ENCODE assay signal across 8 cellular contexts in the genomic region with DNA sequence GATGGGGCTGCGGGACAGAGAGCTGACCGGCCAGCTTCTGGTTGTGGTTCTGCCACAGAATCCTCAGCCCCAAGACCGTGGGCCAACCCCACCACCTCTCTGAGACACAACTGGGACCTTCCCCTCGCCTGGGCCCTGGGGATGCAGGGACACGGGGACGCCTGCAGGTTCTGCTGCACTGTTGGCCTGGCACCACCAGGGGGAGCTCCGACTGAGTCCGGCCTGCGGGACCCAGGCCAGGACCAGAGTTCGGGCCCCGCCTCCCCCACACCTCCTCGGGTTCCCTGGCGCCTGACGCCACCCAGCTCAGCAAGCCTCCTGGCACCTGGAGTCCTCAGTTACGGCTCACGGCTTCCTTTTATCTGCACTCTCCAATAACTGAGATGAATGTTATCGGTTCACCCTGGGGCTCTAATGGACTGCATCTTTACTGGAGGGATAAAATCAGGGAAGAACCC. TPM values are rescaled to one million over a fixed set of nuclear protein-coding genes. Genes with fewer than 3 reads are reported as not detected.
DNase-seq lines count a peak whose midpoint lies in the region; TF ChIP-seq lines count a peak whose summit lies in the region.

No MANE protein-coding gene starts in this region.

- intact Hi-C loops in mammary epithelial cell (cut with micrococcal nuclease): loop anchor here (1.0 to 5.0 kb wide), 4 partner anchors 27 to 354 kb away; partner anchors contain the start of gene TBC1D16

- H3K36me3 ChIP-seq in mammary epithelial cell (ENCODE audit: insufficient read depth, low read length): no peaks in the 10 kb centered on the region

- H3K79me2 ChIP-seq in mammary epithelial cell (ENCODE audit: insufficient read depth, low read length): no peaks in the 10 kb centered on the region

- WGBS in mammary epithelial cell (ENCODE audit: low coverage, missing lambda C conversion rate): 17% methylated on average over 8 of the region's 17 CpGs

- BruUV-seq in mammary epithelial cell (replicated peaks; lab: Mats Ljungman, UMichigan): no TSS peak

- CTCF ChIA-PET in AG04449 (lab: Yijun Ruan, JAX) (interaction anchor here (0.6 to 8.5 kb wide), 46 partner anchors 9 to 268 kb away, joined by 3 to 212 read pairs (median 4); partner anchors contain the start of gene GAA), mammary epithelial cell (lab: Charles Lee; ENCODE audit: low non-redundant PET) (interaction anchor here (0.5 to 0.7 kb wide), 5 partner anchors 9 to 262 kb away, joined by 3 to 6 read pairs (median 3); no protein-coding TSS in a partner anchor)

- dilution Hi-C loops in mammary epithelial cell (cut with HindIII; ENCODE audit: low sequenced_read_pairs): no loop called here

- H3K27me3 ChIP-seq in mammary epithelial cell (ENCODE audit: insufficient read depth, low read length): no peaks in the 10 kb centered on the region

- in situ Hi-C loops in mammary epithelial cell (cut with MboI; ENCODE audit: low sequenced_read_pairs in 2 of 2): no loop called here

- POLR2A ChIA-PET in AG04449 (lab: Yijun Ruan, JAX): interaction anchor here (1.0 kb wide), 1 partner anchor 170 kb away, joined by 3 read pairs; no protein-coding TSS in a partner anchor

- H3K27ac ChIP-seq in mammary epithelial cell (ENCODE audit: insufficient read depth, low read depth, low read length): no peak overlapping the region

- TF ChIP-seq CTCF in AG04449 (IDR thresholded peaks at IDR 0.05; ENCODE audit: insufficient read depth, low read length, missing control alignments) (peak; percentile 99), GM20000 (IDR thresholded peaks at IDR 0.05; ENCODE audit: extremely low read depth, missing control alignments) (peak; percentile 95), mammary epithelial cell (conservative IDR thresholded peaks at IDR 0.05 in 1 of 2, IDR thresholded peaks at IDR 0.05 in 1 of 2; ENCODE audit: extremely low read depth in 1 of 2, insufficient read depth in 1 of 2, low read depth in 1 of 2, low read length in 2 of 2) (peak; percentile 94 to 95)

- H3K4me2 ChIP-seq in mammary epithelial cell (ENCODE audit: insufficient read depth, low read depth, low read length): no peak overlapping the region

- no peaks in the 10 kb centered on the region for H3K4me1 ChIP-seq in mammary epithelial cell (ENCODE audit: insufficient read depth, low read length)

- H4K20me1 ChIP-seq in mammary epithelial cell (ENCODE audit: insufficient read depth, low read length): no peaks in the 10 kb centered on the region

- H2AFZ ChIP-seq in mammary epithelial cell (ENCODE audit: low read depth, low read length): no peak overlapping the region

- no peak for DNase-seq in AG04449 (ENCODE audit: low read depth, low spot score)
- DNase-seq in GM20000 (ENCODE audit: low spot score): peak; percentile 91
- DNase-seq in NCI-H2196 (lab: John Stamatoyannopoulos, UW; ENCODE audit: unreplicated experiment): peak; percentile 99
- peak; percentile 57 for DNase-seq in activated CD4-positive, CD25-positive, alpha-beta regulatory T cell treated with anti-CD3 and anti-CD28 coated beads, Interleukin-2, amount 50 U/mL, for 16 hours (ENCODE audit: low read depth, low spot score)
- peak; percentile 48 for DNase-seq in mammary epithelial cell
- DNase-seq in kidney tubule cell (ENCODE audit: low spot score): peak; percentile 77
- DNase-seq in stimulated activated CD4-positive, alpha-beta T cell treated with anti-CD3 and anti-CD28 coated beads, Interleukin-4, amount 100 ng/mL, for 4 hours: peak; percentile 59 to 77
- DNase-seq in putamen (ENCODE audit: low spot score): no peak

- no peak overlapping the region for H3K4me3 ChIP-seq in AG04449 (ENCODE audit: low read depth, low read length)
- no peak overlapping the region for H3K4me3 ChIP-seq in mammary epithelial cell (replicated peaks in 1 of 3; ENCODE audit: insufficient read depth in 1 of 3, low read depth in 2 of 3, low read length in 3 of 3)

- no peak overlapping the region for H3K9ac ChIP-seq in mammary epithelial cell (ENCODE audit: insufficient read depth, low read length)

- no peaks in the 10 kb centered on the region for H3K9me3 ChIP-seq in mammary epithelial cell (replicated peaks; ENCODE audit: insufficient read depth, low read length)

RNA-seq across cellular contexts. Expression of gene TBC1D16, which starts 27.3 kb away (rescaled TPM):
- total RNA-seq in mammary epithelial cell: 10 to 100 TPM; 20.7 to 28.3 TPM
- 7.5 TPM for polyA plus RNA-seq in mammary epithelial cell
- 33.0 TPM for polyA minus RNA-seq in mammary epithelial cell

RNA-seq across cellular contexts. Expression of gene CCDC40, which starts 28.0 kb away (rescaled TPM):
- total RNA-seq in mammary epithelial cell: 1 to 10 TPM; 2.7 to 3.0 TPM
- 0.82 TPM for polyA plus RNA-seq in mammary epithelial cell
- not detected for polyA minus RNA-seq in mammary epithelial cell

Comparison
In these comparisons a context has a peak if more than half of its experiments do, and no peak if none do; other contexts are left out.
1. DNase-seq: peak in GM20000 (single experiment), NCI-H2196 (single experiment), activated CD4-positive, CD25-positive, alpha-beta regulatory T cell treated with anti-CD3 and anti-CD28 coated beads, Interleukin-2, amount 50 U/mL, for 16 hours (single experiment), mammary epithelial cell (single experiment), kidney tubule cell (single experiment) and stimulated activated CD4-positive, alpha-beta T cell treated with anti-CD3 and anti-CD28 coated beads, Interleukin-4, amount 100 ng/mL, for 4 hours (2 of 2); none in AG04449 (single experiment) and putamen (single experiment).
2. Peak in every context shown above with its lines, with median percentiles within 50 percentile points of each other: CTCF ChIP-seq.